In the genomic region with DNA sequence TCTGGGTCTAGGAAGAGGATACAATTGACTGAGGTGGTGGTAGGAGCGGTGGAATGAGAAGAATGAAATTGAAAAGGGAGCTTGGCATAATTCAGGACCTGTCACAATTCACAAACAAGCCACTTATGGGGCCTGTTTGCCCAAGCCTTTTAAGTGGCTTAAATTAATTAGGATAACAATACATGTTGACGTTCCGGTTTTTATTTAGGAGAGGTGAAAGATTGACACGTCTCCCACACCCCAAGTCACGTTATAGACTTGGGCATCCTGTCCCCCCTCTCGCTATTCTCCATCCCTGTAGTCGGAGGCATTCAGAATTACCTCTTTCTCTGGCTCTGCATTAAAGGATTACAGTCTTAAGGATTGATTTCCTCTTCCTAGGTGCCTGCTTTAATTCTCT, we compare ENCODE assay signal across 1 cellular context.
TF ChIP-seq lines count a peak whose summit lies in the region.

No MANE protein-coding gene starts in this region.

TF ChIP-seq in HCT116, 20 proteins besides CTCF, POLR2A, EP300 and RAD21 (continued from another document):
- TF ChIP-seq, protein P1, sequence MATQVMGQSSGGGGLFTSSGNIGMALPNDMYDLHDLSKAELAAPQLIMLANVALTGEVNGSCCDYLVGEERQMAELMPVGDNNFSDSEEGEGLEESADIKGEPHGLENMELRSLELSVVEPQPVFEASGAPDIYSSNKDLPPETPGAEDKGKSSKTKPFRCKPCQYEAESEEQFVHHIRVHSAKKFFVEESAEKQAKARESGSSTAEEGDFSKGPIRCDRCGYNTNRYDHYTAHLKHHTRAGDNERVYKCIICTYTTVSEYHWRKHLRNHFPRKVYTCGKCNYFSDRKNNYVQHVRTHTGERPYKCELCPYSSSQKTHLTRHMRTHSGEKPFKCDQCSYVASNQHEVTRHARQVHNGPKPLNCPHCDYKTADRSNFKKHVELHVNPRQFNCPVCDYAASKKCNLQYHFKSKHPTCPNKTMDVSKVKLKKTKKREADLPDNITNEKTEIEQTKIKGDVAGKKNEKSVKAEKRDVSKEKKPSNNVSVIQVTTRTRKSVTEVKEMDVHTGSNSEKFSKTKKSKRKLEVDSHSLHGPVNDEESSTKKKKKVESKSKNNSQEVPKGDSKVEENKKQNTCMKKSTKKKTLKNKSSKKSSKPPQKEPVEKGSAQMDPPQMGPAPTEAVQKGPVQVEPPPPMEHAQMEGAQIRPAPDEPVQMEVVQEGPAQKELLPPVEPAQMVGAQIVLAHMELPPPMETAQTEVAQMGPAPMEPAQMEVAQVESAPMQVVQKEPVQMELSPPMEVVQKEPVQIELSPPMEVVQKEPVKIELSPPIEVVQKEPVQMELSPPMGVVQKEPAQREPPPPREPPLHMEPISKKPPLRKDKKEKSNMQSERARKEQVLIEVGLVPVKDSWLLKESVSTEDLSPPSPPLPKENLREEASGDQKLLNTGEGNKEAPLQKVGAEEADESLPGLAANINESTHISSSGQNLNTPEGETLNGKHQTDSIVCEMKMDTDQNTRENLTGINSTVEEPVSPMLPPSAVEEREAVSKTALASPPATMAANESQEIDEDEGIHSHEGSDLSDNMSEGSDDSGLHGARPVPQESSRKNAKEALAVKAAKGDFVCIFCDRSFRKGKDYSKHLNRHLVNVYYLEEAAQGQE (IDR thresholded peaks at IDR 0.05; ENCODE audit: low read depth), result no peak
- no peak for TF ChIP-seq TCF7L2 (IDR thresholded peaks at IDR 0.05; ENCODE audit: borderline replicate concordance, extremely low read depth, insufficient read depth, insufficient read length)
- TF ChIP-seq EZH2 (IDR thresholded peaks at IDR 0.05), result no peak
- no peak for TF ChIP-seq SIN3A (IDR thresholded peaks at IDR 0.05; ENCODE audit: low read depth)
- no peak for TF ChIP-seq ELF1 (IDR thresholded peaks at IDR 0.05; ENCODE audit: borderline replicate concordance, low read depth)
TF ChIP-seq in HCT116: peak in this region for 0.
